Comparison of ENCODE assay signal across 23 cellular contexts in genomic region chr5:181087309-181087708, GRCh38. TPM values are rescaled to one million over a fixed set of nuclear protein-coding genes. Genes with fewer than 3 reads are reported as not detected.
"Had no signal": no experiment of that assay in that cellular context is flagged by ENCODE, and none has a peak within 500 bp of the region (broad histone marks: within the 10 kb centered on the region; RNA-seq: fewer than 3 reads in every experiment).

No MANE protein-coding gene starts in this region.

- H3K4me1 Mint-ChIP-seq: naive thymus-derived CD8-positive, alpha-beta T cell had no signal

- H3K4me3 Mint-ChIP-seq: dendritic cell treated with granulocyte-macrophage colony-stimulating factor and Interleukin-4, amounts not matched to agents 40 ng/mL and 50 ng/mL, for 4 days; naive thymus-derived CD8-positive, alpha-beta T cell had no signal

- H3K36me3 ChIP-seq: heart left ventricle, right atrium auricular region, stomach, thoracic aorta, transverse colon had no signal

- H3K4me1 ChIP-seq: heart left ventricle, right atrium auricular region, stomach, transverse colon had no signal

- H3K36me3 Mint-ChIP-seq: naive thymus-derived CD8-positive, alpha-beta T cell had no signal

- H3K9me3 ChIP-seq: mucosa of descending colon, thoracic aorta, transverse colon had no signal

- H3K27me3 ChIP-seq: right atrium auricular region had no signal

- DNase-seq: cerebellar nuclear complex; heart left ventricle; hippocampal formation; kidney glomerular epithelial cell; mammary epithelial cell; naive thymus-derived CD8-positive, alpha-beta T cell; small intestine; stimulated activated CD4-positive, alpha-beta T cell treated with anti-CD3 and anti-CD28 coated beads, Interleukin-2, amount 100 ng/mL, for 48 hours; stomach; substantia nigra; transverse colon had no signal

- H3K9me3 Mint-ChIP-seq: dendritic cell treated with granulocyte-macrophage colony-stimulating factor and Interleukin-4, amounts not matched to agents 40 ng/mL and 50 ng/mL, for 4 days; naive thymus-derived CD8-positive, alpha-beta T cell had no signal

- H3K27ac Mint-ChIP-seq: dendritic cell treated with granulocyte-macrophage colony-stimulating factor and Interleukin-4, amounts not matched to agents 40 ng/mL and 50 ng/mL, for 4 days; naive thymus-derived CD8-positive, alpha-beta T cell had no signal

- H3K4me3 ChIP-seq: heart left ventricle, mucosa of descending colon, right atrium auricular region, stomach, thoracic aorta, transverse colon had no signal

- H3K27ac ChIP-seq: heart left ventricle, right atrium auricular region, stomach, thoracic aorta, transverse colon had no signal

RNA-seq across cellular contexts. Expression of gene OR2V1, which starts 43.7 kb away (rescaled TPM):
- total RNA-seq: epithelial cell of proximal tubule; frontal cortex; glomerular endothelial cell; heart left ventricle; lower leg skin; mammary epithelial cell; mucosa of descending colon; naive thymus-derived CD8-positive, alpha-beta T cell; osteocyte; posterior vena cava; right atrium auricular region; stomach; thoracic aorta; transverse colon; ureter had no signal
- polyA plus RNA-seq: heart left ventricle; mammary epithelial cell; naive thymus-derived CD8-positive, alpha-beta T cell; neural cell; small intestine; stomach had no signal

RNA-seq across cellular contexts. Expression of gene BTNL9, which starts 47.2 kb away (rescaled TPM):
- total RNA-seq: epithelial cell of proximal tubule, osteocyte had no signal
- polyA plus RNA-seq: naive thymus-derived CD8-positive, alpha-beta T cell had no signal
